ENCODE assay signal across 10 cellular contexts in genomic region chr2:27306657-27307544, GRCh38.
A peak's percentile ranks its signal among the peaks of the same experiment; 100 is the strongest.
DNase-seq lines count a peak whose midpoint lies in the region; ATAC-seq lines count a peak whose summit lies in the region.
"Had no signal": no experiment of that assay in that cellular context is flagged by ENCODE, and none has a peak within 500 bp of the region (broad histone marks: within the 10 kb centered on the region; RNA-seq: fewer than 3 reads in every experiment).

No MANE protein-coding gene starts in this region.

- H3K4me3 ChIP-seq in iPS-11a (ENCODE audit: low read depth, low read length): peak overlapping the region; percentile 13
- H3K4me3 ChIP-seq: thoracic aorta had no signal

- DNase-seq in NCI-H146 (lab: John Stamatoyannopoulos, UW) (peak; percentile 66), NCI-H146 treated with DMSO at 0.1 percent for 48 hours (lab: John Stamatoyannopoulos, UW; ENCODE audit: unreplicated experiment) (no peak), NCI-H2196 (lab: John Stamatoyannopoulos, UW; ENCODE audit: unreplicated experiment) (no peak)
- DNase-seq in activated CD8-positive, alpha-beta memory T cell treated with anti-CD3 and anti-CD28 coated beads for 24 hours: peak; percentile 79
- DNase-seq in stimulated activated CD8-positive, alpha-beta memory T cell treated with anti-CD3 and anti-CD28 coated beads, Interleukin-4, amount 100 ng/mL, for 4 hours (ENCODE audit: low read depth in 2 of 2, low spot score in 1 of 2): peak; percentile 14 to 18
- DNase-seq: cortex of kidney had no signal

- ATAC-seq in HG02885 (IDR thresholded peaks at IDR 0.05; ENCODE audit: poor library complexity, unreplicated experiment): no peak
- no peak for ATAC-seq in GM21423 (IDR thresholded peaks at IDR 0.05; ENCODE audit: unreplicated experiment)

Comparison
In these comparisons a context has a peak if more than half of its experiments do, and no peak if none do; other contexts are left out.
1. DNase-seq: peak in NCI-H146 (single experiment), activated CD8-positive, alpha-beta memory T cell treated with anti-CD3 and anti-CD28 coated beads for 24 hours (single experiment) and stimulated activated CD8-positive, alpha-beta memory T cell treated with anti-CD3 and anti-CD28 coated beads, Interleukin-4, amount 100 ng/mL, for 4 hours (2 of 2); none in NCI-H146 treated with DMSO at 0.1 percent for 48 hours (single experiment) and NCI-H2196 (single experiment).